In the genomic region with DNA sequence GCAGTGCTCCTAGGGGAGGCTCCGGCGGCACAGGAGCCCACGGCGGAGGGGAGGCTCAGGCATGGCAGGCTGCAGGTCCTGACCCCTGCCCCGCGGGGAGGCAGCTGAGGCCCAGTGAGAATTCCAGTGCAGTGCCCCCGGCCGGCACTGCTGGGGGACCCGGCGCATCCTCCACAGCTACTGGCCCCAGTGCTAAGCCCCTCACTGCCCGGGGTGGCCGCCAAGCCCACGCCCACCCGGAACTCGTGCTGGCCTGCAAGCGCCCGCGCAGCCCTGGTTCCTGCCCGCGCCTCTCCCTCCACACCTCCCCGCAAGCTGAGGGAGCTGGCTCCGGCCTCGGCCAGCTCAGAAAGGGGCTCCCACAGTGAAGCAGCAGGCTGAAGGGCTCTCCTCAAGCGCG, we compare ENCODE assay signal across 32 cellular contexts.
DNase-seq lines count a peak whose midpoint lies in the region; ATAC-seq and TF ChIP-seq lines count a peak whose summit lies in the region.
"Had no signal": no experiment of that assay in that cellular context is flagged by ENCODE, and none has a peak within 500 bp of the region (broad histone marks: within the 10 kb centered on the region; RNA-seq: fewer than 3 reads in every experiment).

No MANE protein-coding gene starts in this region.

- H3K36me3 ChIP-seq in BE2C = no peaks in the 10 kb centered on the region
- H3K36me3 ChIP-seq in BLaER1 = 0 out of 2 replicates have a peak, but pooled peaks cover 6% of the 10 kb centered on the region
- H3K36me3 ChIP-seq in mesenchymal stem cell (ENCODE audit: control insufficient read depth in 1 of 2, insufficient read depth in 2 of 2, low read depth in 1 of 2, low read length in 2 of 2) = no peaks in the 10 kb centered on the region
- H3K36me3 ChIP-seq in neuronal stem cell (replicated peaks in 1 of 2; ENCODE audit: control insufficient read depth in 2 of 2, insufficient read depth in 2 of 2, low read length in 2 of 2) = no peaks in the 10 kb centered on the region
- H3K36me3 ChIP-seq in Peyer's patch = no peaks in the 10 kb centered on the region
- H3K36me3 ChIP-seq: BLaER1 treated with 17β-estradiol and CSF1 and Interleukin-3, amounts not matched to agents 10 nM and 100 nM had no signal

- H3K4me3 ChIP-seq in BE2C (ENCODE audit: low read depth, low read length) (no peak overlapping the region), BLaER1 (peak overlapping the region; percentile 15; the same call in 1 of the 2 replicates), mesenchymal stem cell (ENCODE audit: insufficient read depth in 1 of 2, low read depth in 1 of 2, low read length in 2 of 2) (no peak overlapping the region), neuronal stem cell (ENCODE audit: low read length in 2 of 2) (no peak overlapping the region), right cardiac atrium (ENCODE audit: low read length) (no peak overlapping the region), Peyer's patch (no peak overlapping the region)
- H3K4me3 ChIP-seq: A549 had no signal

- H3K9me3 ChIP-seq in BE2C = no peaks in the 10 kb centered on the region; the same call in 1 of the 2 replicates
- peaks cover 18% of the 10 kb centered on the region for H3K9me3 ChIP-seq in BLaER1
- H3K9me3 ChIP-seq in mesenchymal stem cell (ENCODE audit: control insufficient read depth, low read length) = no peaks in the 10 kb centered on the region
- H3K9me3 ChIP-seq in neuronal stem cell (replicated peaks in 1 of 2; ENCODE audit: control insufficient read depth in 2 of 2, insufficient read depth in 1 of 2, low read depth in 1 of 2, low read length in 2 of 2) = peaks cover 0 to 15% of the 10 kb centered on the region in 2 donors
- H3K9me3 ChIP-seq in right cardiac atrium (ENCODE audit: control insufficient read depth, low read length) = no peaks in the 10 kb centered on the region
- no peaks in the 10 kb centered on the region for H3K9me3 ChIP-seq in Peyer's patch
- H3K9me3 ChIP-seq: A549 had no signal

- TF ChIP-seq CTCF in BE2C (IDR thresholded peaks at IDR 0.05; ENCODE audit: low read depth, low read length) (no peak), Peyer's patch (IDR thresholded peaks at IDR 0.05) (no peak)

- H3K4me1 ChIP-seq in BE2C (peaks cover 4% of the 10 kb centered on the region; the same call in 1 of the 2 replicates), BLaER1 (peaks cover 26% of the 10 kb centered on the region), mesenchymal stem cell (ENCODE audit: control insufficient read depth, insufficient read depth, low read depth, low read length) (peaks cover 3% of the 10 kb centered on the region), neuronal stem cell (ENCODE audit: control insufficient read depth in 2 of 2, insufficient read depth in 1 of 2, low read depth in 1 of 2, low read length in 2 of 2) (peaks cover 7 to 28% of the 10 kb centered on the region in 2 donors), right cardiac atrium (ENCODE audit: control insufficient read depth, insufficient read depth, low read length) (no peaks in the 10 kb centered on the region), Peyer's patch (no peaks in the 10 kb centered on the region)
- H3K4me1 ChIP-seq: A549, Caco-2 had no signal

- H3K14ac ChIP-seq in mesenchymal stem cell (ENCODE audit: low read length in 2 of 2) (no peak overlapping the region), neuronal stem cell (ENCODE audit: low read length) (no peak overlapping the region)

- no peak overlapping the region for H3K4ac ChIP-seq in mesenchymal stem cell (ENCODE audit: low read depth in 1 of 2, low read length in 2 of 2)
- peak overlapping the region; percentile 93 for H3K4ac ChIP-seq in neuronal stem cell (ENCODE audit: low read length)

- no peaks in the 10 kb centered on the region for H4K20me1 ChIP-seq in BLaER1
- H4K20me1 ChIP-seq: BLaER1 treated with 17β-estradiol and CSF1 and Interleukin-3, amounts not matched to agents 10 nM and 100 nM had no signal

- intact Hi-C loops in right cardiac atrium (cut with DNase I) = no loop called here

- no peak for ATAC-seq in right cardiac atrium
- ATAC-seq: A549; CD8-positive, alpha-beta T cell had no signal

- H2AK5ac ChIP-seq in mesenchymal stem cell (ENCODE audit: low read length, severe bottlenecking) = no peak overlapping the region
- H2AK5ac ChIP-seq in neuronal stem cell (ENCODE audit: low read depth, low read length) = peak overlapping the region; percentile 99

- WGBS in mesenchymal stem cell = 97% methylated on average over 21 of the region's 25 CpGs
- WGBS in neuronal stem cell (ENCODE audit: extremely low coverage in 2 of 2, insufficient read length in 2 of 2, insufficient replicate concordance in 1 of 2), 2 donors = no CpG with 5 or more reads among the region's 25 CpGs
- WGBS in right cardiac atrium = 97% methylated on average over 25 of the region's 25 CpGs

- H3K23ac ChIP-seq in mesenchymal stem cell (ENCODE audit: low read length in 2 of 2) (no peak overlapping the region), neuronal stem cell (ENCODE audit: low read depth, low read length, poor library complexity) (no peak overlapping the region)

- H3K9ac ChIP-seq in BLaER1 (no peak overlapping the region), mesenchymal stem cell (ENCODE audit: low read length) (no peak overlapping the region), neuronal stem cell (ENCODE audit: low read depth, low read length, poor library complexity) (no peak overlapping the region)
- H3K9ac ChIP-seq: BLaER1 treated with 17β-estradiol and CSF1 and Interleukin-3, amounts not matched to agents 10 nM and 100 nM had no signal

- H2BK5ac ChIP-seq in mesenchymal stem cell (ENCODE audit: low read depth, low read length, poor library complexity, severe bottlenecking) (no peak overlapping the region), neuronal stem cell (ENCODE audit: low read length) (peak overlapping the region; percentile 97)

- H4K8ac ChIP-seq in mesenchymal stem cell (ENCODE audit: low read length) (peak overlapping the region; percentile 28), neuronal stem cell (ENCODE audit: low read depth, low read length) (no peak overlapping the region)

- H3K79me1 ChIP-seq in mesenchymal stem cell (replicated peaks; ENCODE audit: low read length, poor library complexity, severe bottlenecking) (no peaks in the 10 kb centered on the region), neuronal stem cell (ENCODE audit: low read depth, low read length) (peaks cover 1% of the 10 kb centered on the region)

- H3K18ac ChIP-seq in mesenchymal stem cell (ENCODE audit: low read depth in 1 of 2, low read length in 2 of 2) = no peak overlapping the region
- peak overlapping the region; percentile 95 for H3K18ac ChIP-seq in neuronal stem cell (ENCODE audit: low read length)

- H4K91ac ChIP-seq in mesenchymal stem cell (ENCODE audit: low read length) (peak overlapping the region; percentile 15), neuronal stem cell (ENCODE audit: low read depth, low read length, poor library complexity) (no peak overlapping the region)

- DNase-seq in BE2C (peak; percentile 7), mesenchymal stem cell (no peak), neuronal stem cell (ENCODE audit: low spot score) (no peak), AG08395 (ENCODE audit: low spot score) (no peak), DMS153 treated with DMSO at 0.1 percent for 48 hours (lab: John Stamatoyannopoulos, UW; ENCODE audit: unreplicated experiment) (no peak), right cardiac atrium (no peak), Peyer's patch (no peak)
- DNase-seq: 8988T; ACHN; AML-193; C1 segment of cervical spinal cord; Caco-2; Calu3; CD4-positive, alpha-beta memory T cell; CD4-positive, alpha-beta T cell; CD4-positive, CD25-positive, alpha-beta regulatory T cell; CD8-positive, alpha-beta memory T cell; CD8-positive, alpha-beta T cell; COR-L47; DMS 273 treated with DMSO at 0.1 percent for 48 hours; DMS153; DMS53; DMS79; DMS79 treated with DMSO at 0.1 percent for 48 hours; DND-41; EL; GDM1 had no signal

- H2BK15ac ChIP-seq in mesenchymal stem cell (ENCODE audit: low read depth, poor library complexity, severe bottlenecking) (no peak overlapping the region), neuronal stem cell (ENCODE audit: low read length) (peak overlapping the region; percentile 97)

- H3K27me3 ChIP-seq in BE2C (no peaks in the 10 kb centered on the region), BLaER1 (no peaks in the 10 kb centered on the region), mesenchymal stem cell (ENCODE audit: control insufficient read depth in 1 of 2, insufficient read depth in 1 of 2, low read length in 2 of 2) (no peaks in the 10 kb centered on the region), neuronal stem cell (ENCODE audit: control insufficient read depth in 3 of 3, insufficient read depth in 3 of 3, low read depth in 1 of 3, low read length in 3 of 3) (no peaks in the 10 kb centered on the region), right cardiac atrium (ENCODE audit: control insufficient read depth, insufficient read depth) (no peaks in the 10 kb centered on the region), Peyer's patch (no peaks in the 10 kb centered on the region)
- H3K27me3 ChIP-seq: BLaER1 treated with 17β-estradiol and CSF1 and Interleukin-3, amounts not matched to agents 10 nM and 100 nM had no signal

- TF ChIP-seq POLR2A in Peyer's patch (IDR thresholded peaks at IDR 0.05) = no peak

- H2BK12ac ChIP-seq in mesenchymal stem cell (ENCODE audit: low read length in 2 of 2) (no peak overlapping the region), neuronal stem cell (ENCODE audit: low read length) (peak overlapping the region; percentile 99)

- no peak overlapping the region for H2BK120ac ChIP-seq in mesenchymal stem cell (ENCODE audit: low read depth, low read length)
- H2BK120ac ChIP-seq in neuronal stem cell (ENCODE audit: low read depth, low read length) = peak overlapping the region; percentile 96

- H3K27ac ChIP-seq in BLaER1 = no peak overlapping the region
- no peak overlapping the region for H3K27ac ChIP-seq in mesenchymal stem cell (ENCODE audit: low read length, poor library complexity, severe bottlenecking)
- no peak overlapping the region for H3K27ac ChIP-seq in neuronal stem cell (replicated peaks; ENCODE audit: low read length)
- H3K27ac ChIP-seq in right cardiac atrium (ENCODE audit: low read length) = no peak overlapping the region
- no peak overlapping the region for H3K27ac ChIP-seq in Peyer's patch
- H3K27ac ChIP-seq: 22Rv1, A549, C4-2B had no signal

- no peak overlapping the region for H3K4me2 ChIP-seq in BLaER1
- H3K4me2 ChIP-seq in mesenchymal stem cell (ENCODE audit: low read length, poor library complexity, severe bottlenecking) = no peak overlapping the region
- H3K4me2 ChIP-seq in neuronal stem cell (ENCODE audit: insufficient read depth, low read length, poor library complexity, severe bottlenecking) = no peak overlapping the region
- H3K4me2 ChIP-seq: A549 had no signal

- no peak overlapping the region for H2AFZ ChIP-seq in mesenchymal stem cell (ENCODE audit: low read depth, low read length)
- no peak overlapping the region for H2AFZ ChIP-seq in neuronal stem cell (ENCODE audit: low read length)
